In the genomic region with DNA sequence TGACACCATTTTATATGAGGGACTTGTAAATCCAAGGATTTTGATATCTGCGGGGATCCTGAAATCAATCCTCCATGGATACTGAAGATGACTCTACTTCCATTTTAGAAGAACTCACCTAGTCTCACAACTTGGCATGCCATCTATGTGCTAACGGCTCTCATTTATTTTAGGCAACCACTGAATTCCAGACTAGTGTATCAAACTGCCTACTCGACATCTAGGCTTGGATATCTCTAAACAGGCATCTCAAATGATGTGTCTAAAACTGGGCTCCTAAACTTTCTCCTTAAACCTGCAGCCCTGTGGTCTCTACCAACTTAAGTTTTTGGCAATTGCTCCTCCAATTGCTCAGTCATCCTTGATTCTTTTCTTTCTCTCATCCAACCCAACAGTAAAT, we compare ENCODE assay signal across 18 cellular contexts.
"Had no signal": no experiment of that assay in that cellular context is flagged by ENCODE, and none has a peak within 500 bp of the region (broad histone marks: within the 10 kb centered on the region; RNA-seq: fewer than 3 reads in every experiment).

No MANE protein-coding gene starts in this region.

- H3K27me3 Mint-ChIP-seq: activated CD8-positive, alpha-beta memory T cell treated with anti-CD3 and anti-CD28 coated beads, Interleukin-2, amount 10 ng/mL, durations not matched to agents 7 days and 5 days; activated naive CD8-positive, alpha-beta T cell treated with anti-CD3 and anti-CD28 coated beads, Interleukin-2, amount 10 ng/mL, durations not matched to agents 7 days and 5 days; activated T-cell treated with anti-CD3 and anti-CD28 coated beads, Interleukin-2, amount 50 U/mL, for 24 hours; stimulated activated memory B cell treated with anti-CD40 and anti-IgM and Interleukin-4, amounts not matched to agents 10 μg/mL and 1 μg/mL and 100 μg/mL, for 72 hours had no signal

- H3K9me3 ChIP-seq: transverse colon had no signal

- DNase-seq: activated CD4-positive, alpha-beta T cell treated with anti-CD3 and anti-CD28 coated beads for 1 hour; activated CD4-positive, alpha-beta T cell treated with anti-CD3 and anti-CD28 coated beads, Interleukin-2, amount 50 U/mL, for 48 hours; activated CD8-positive, alpha-beta memory T cell treated with anti-CD3 and anti-CD28 coated beads, Interleukin-2, amount 10 ng/mL, durations not matched to agents 7 days and 5 days; activated effector memory CD4-positive, alpha-beta T cell treated with anti-CD3 and anti-CD28 coated beads, Interleukin-2, amount 50 U/mL, for 16 hours; activated naive CD8-positive, alpha-beta T cell treated with anti-CD3 and anti-CD28 coated beads, Interleukin-2, amount 10 ng/mL, durations not matched to agents 7 days and 5 days; activated T-cell treated with anti-CD3 and anti-CD28 coated beads, Interleukin-2, amount 50 U/mL, for 24 hours; cerebellar nuclear complex; dermis blood vessel endothelial cell; erythroblast; hippocampal formation; left cardiac atrium; natural killer cell; right cardiac atrium; substantia nigra; T1000; transverse colon had no signal

- ATAC-seq: activated CD8-positive, alpha-beta memory T cell treated with anti-CD3 and anti-CD28 coated beads, Interleukin-2, amount 10 ng/mL, durations not matched to agents 7 days and 5 days; natural killer cell; right cardiac atrium; stimulated activated memory B cell treated with anti-CD40 and anti-IgM and Interleukin-4, amounts not matched to agents 10 μg/mL and 1 μg/mL and 100 μg/mL, for 72 hours had no signal

- H3K4me1 Mint-ChIP-seq: activated CD8-positive, alpha-beta memory T cell treated with anti-CD3 and anti-CD28 coated beads, Interleukin-2, amount 10 ng/mL, durations not matched to agents 7 days and 5 days; activated naive CD8-positive, alpha-beta T cell treated with anti-CD3 and anti-CD28 coated beads, Interleukin-2, amount 10 ng/mL, durations not matched to agents 7 days and 5 days; natural killer cell had no signal

- H3K9me3 Mint-ChIP-seq: activated naive CD8-positive, alpha-beta T cell treated with anti-CD3 and anti-CD28 coated beads, Interleukin-2, amount 10 ng/mL, durations not matched to agents 7 days and 5 days; activated T-cell treated with anti-CD3 and anti-CD28 coated beads, Interleukin-2, amount 50 U/mL, for 24 hours; natural killer cell; stimulated activated memory B cell treated with anti-CD40 and anti-IgM and Interleukin-4, amounts not matched to agents 10 μg/mL and 1 μg/mL and 100 μg/mL, for 72 hours had no signal

- H3K4me3 ChIP-seq: smooth muscle cell, transverse colon had no signal

- H3K4me3 Mint-ChIP-seq: activated CD8-positive, alpha-beta memory T cell treated with anti-CD3 and anti-CD28 coated beads, Interleukin-2, amount 10 ng/mL, durations not matched to agents 7 days and 5 days; activated naive CD8-positive, alpha-beta T cell treated with anti-CD3 and anti-CD28 coated beads, Interleukin-2, amount 10 ng/mL, durations not matched to agents 7 days and 5 days; activated T-cell treated with anti-CD3 and anti-CD28 coated beads, Interleukin-2, amount 50 U/mL, for 24 hours; natural killer cell; stimulated activated memory B cell treated with anti-CD40 and anti-IgM and Interleukin-4, amounts not matched to agents 10 μg/mL and 1 μg/mL and 100 μg/mL, for 72 hours had no signal

- H3K4me2 ChIP-seq: smooth muscle cell had no signal

- H3K27ac Mint-ChIP-seq: activated CD8-positive, alpha-beta memory T cell treated with anti-CD3 and anti-CD28 coated beads, Interleukin-2, amount 10 ng/mL, durations not matched to agents 7 days and 5 days; activated naive CD8-positive, alpha-beta T cell treated with anti-CD3 and anti-CD28 coated beads, Interleukin-2, amount 10 ng/mL, durations not matched to agents 7 days and 5 days; activated T-cell treated with anti-CD3 and anti-CD28 coated beads, Interleukin-2, amount 50 U/mL, for 24 hours; stimulated activated memory B cell treated with anti-CD40 and anti-IgM and Interleukin-4, amounts not matched to agents 10 μg/mL and 1 μg/mL and 100 μg/mL, for 72 hours had no signal

- H3K27me3 ChIP-seq: transverse colon had no signal
